8 cellular contexts compared by ENCODE assay signal in genomic region chr12:110743571-110744093, GRCh38. TPM values are rescaled to one million over a fixed set of nuclear protein-coding genes. Genes with fewer than 3 reads are reported as not detected.
A peak's percentile ranks its signal among the peaks of the same experiment; 100 is the strongest.
DNase-seq lines count a peak whose midpoint lies in the region; ATAC-seq, FAIRE-seq and TF ChIP-seq lines count a peak whose summit lies in the region.

No MANE protein-coding gene starts in this region.

- in situ Hi-C loops in IMR-90 (cut with MboI; ENCODE audit: low sequenced_read_pairs) (no loop called here), gastrocnemius medialis (cut with MboI; ENCODE audit: low sequenced_read_pairs in 4 of 4) (no loop called here)

- BruUV-seq in IMR-90 (replicated peaks; lab: Mats Ljungman, UMichigan), result no TSS peak

- peaks cover 47% of the 10 kb centered on the region for H3K4me1 ChIP-seq in BLaER1
- H3K4me1 ChIP-seq in IMR-90 (ENCODE audit: control insufficient read depth, insufficient read depth, low read length), result peaks cover 11% of the 10 kb centered on the region
- H3K4me1 ChIP-seq in gastrocnemius medialis, result peaks cover 41% of the 10 kb centered on the region in 2 donors

- H3K79me1 ChIP-seq in IMR-90 (ENCODE audit: low read depth in 1 of 2, low read length in 2 of 2), result peaks cover 0 to 12% of the 10 kb centered on the region in 2 experiments; a peak in 2 of 4 replicates

- H3K9ac ChIP-seq in BLaER1 (no peak overlapping the region), IMR-90 (ENCODE audit: low read depth, low read length) (peak overlapping the region; percentile 3; the same call in 1 of the 2 replicates)

- H3K27ac ChIP-seq in BLaER1 (peak overlapping the region; percentile 73), IMR-90 (ENCODE audit: insufficient read depth, low read length) (no peak overlapping the region), angular gyrus (ENCODE audit: low read depth, low read length) (peak overlapping the region; percentile 71), gastrocnemius medialis (peak overlapping the region; percentile 23 to 98 (median 94))

- H3K18ac ChIP-seq in IMR-90 (ENCODE audit: low read depth, low read length), result no peak overlapping the region

- H3K14ac ChIP-seq in IMR-90 (replicated peaks; ENCODE audit: low read depth, low read length), result no peak overlapping the region

- no peak overlapping the region for H2BK20ac ChIP-seq in IMR-90 (ENCODE audit: low read depth, low read length)

- no peak overlapping the region for H3K4ac ChIP-seq in IMR-90 (ENCODE audit: low read depth, low read length)

- POLR2A ChIA-PET in IMR-90 (lab: Charles Lee; ENCODE audit: unreplicated experiment), result no interaction called here

- FAIRE-seq in GM19239 (lab: Jason Lieb, UNC), result no peak

- H3K9me3 ChIP-seq in BLaER1 (no peaks in the 10 kb centered on the region), IMR-90 (ENCODE audit: control insufficient read depth, insufficient read depth, low read length) (no peaks in the 10 kb centered on the region), gastrocnemius medialis (no peaks in the 10 kb centered on the region)

- dilution Hi-C loops in IMR-90 (cut with HindIII; ENCODE audit: low sequenced_read_pairs, unreplicated experiment), result no loop called here

- H2BK120ac ChIP-seq in IMR-90 (ENCODE audit: low read depth, low read length), result no peak overlapping the region

- H2AK9ac ChIP-seq in IMR-90 (replicated peaks; ENCODE audit: low read depth, low read length, poor library complexity), result peak overlapping the region; percentile 55

- peaks cover 35% of the 10 kb centered on the region for H4K20me1 ChIP-seq in BLaER1
- peaks cover 39% of the 10 kb centered on the region for H4K20me1 ChIP-seq in IMR-90 (ENCODE audit: insufficient read depth, low read length)

- peak overlapping the region; percentile 90 for H2AFZ ChIP-seq in IMR-90 (replicated peaks; ENCODE audit: low read length, poor library complexity)

- peak overlapping the region; percentile 83 for H3K4me3 ChIP-seq in BLaER1
- H3K4me3 ChIP-seq in IMR-90 (ENCODE audit: insufficient read depth, low read depth, low read length), result peak overlapping the region; percentile 99; the same call in 1 of the 2 replicates
- H3K4me3 ChIP-seq in gastrocnemius medialis, result peak overlapping the region; percentile 92 to 100 (median 95)

- peaks cover 5% of the 10 kb centered on the region; the same call in 1 of the 2 replicates for H3K36me3 ChIP-seq in BLaER1
- no peaks in the 10 kb centered on the region for H3K36me3 ChIP-seq in IMR-90 (ENCODE audit: control insufficient read depth, insufficient read depth, low read length)
- H3K36me3 ChIP-seq in gastrocnemius medialis, result no peaks in the 10 kb centered on the region

- H2BK5ac ChIP-seq in IMR-90 (ENCODE audit: low read depth, low read length, poor library complexity, severe bottlenecking), result no peak overlapping the region

- DNase-seq in IMR-90 (no peak), iPS-NIHi7 (ENCODE audit: extremely low spot score) (peak; percentile 31), gastrocnemius medialis (peak; percentile 15 to 21), GM19239 (ENCODE audit: insufficient read length, low spot score) (no peak), NCI-H446 treated with DMSO at 0.1 percent for 48 hours (lab: John Stamatoyannopoulos, UW) (no peak), activated gamma-delta T cell treated with Interleukin-2 at 50 U/mL for 16 hours (no peak)

- ATAC-seq in IMR-90 (ENCODE audit: low read depth), result no peak
- no peak for ATAC-seq in gastrocnemius medialis

- H3K27me3 ChIP-seq in BLaER1, result no peaks in the 10 kb centered on the region
- H3K27me3 ChIP-seq in IMR-90 (ENCODE audit: control insufficient read depth, insufficient read depth, low read length), result no peaks in the 10 kb centered on the region
- no peaks in the 10 kb centered on the region for H3K27me3 ChIP-seq in gastrocnemius medialis

- H4K91ac ChIP-seq in IMR-90 (ENCODE audit: insufficient read depth, low read depth, low read length), result no peak overlapping the region

- 6% methylated on average over 16 of the region's 26 CpGs; no CpG with 5 or more reads in 1 of the 2 experiments for WGBS in IMR-90 (ENCODE audit: extremely low coverage in 2 of 2, insufficient read length in 1 of 2), 2 experiments

- intact Hi-C loops in IMR-90 (cut with micrococcal nuclease) (loop anchor here (1.0 to 5.0 kb wide), 2 partner anchors 131 to 145 kb away; partner anchors contain the start of gene TCTN1), gastrocnemius medialis (cut with DNase I; ENCODE audit: low total_unique reads) (loop anchor here (2.0 to 10.0 kb wide), 5 partner anchors 23 to 1029 kb away; partner anchors contain the start of genes FAM222A, RAD9B and VPS29)

- H4K8ac ChIP-seq in IMR-90 (ENCODE audit: low read depth in 2 of 2, low read length in 2 of 2), result peak overlapping the region; percentile 29 to 59; a peak in 3 of 4 replicates

- H3K4me2 ChIP-seq in BLaER1 (peak overlapping the region; percentile 74), IMR-90 (ENCODE audit: low read depth, low read length) (peak overlapping the region; percentile 98)

- no peak overlapping the region for H3K56ac ChIP-seq in IMR-90 (ENCODE audit: extremely low read depth, insufficient read depth, low read length)

- TF ChIP-seq POLR2A in IMR-90 (IDR thresholded peaks at IDR 0.05; ENCODE audit: low read depth, low read length), result no peak
- TF ChIP-seq POLR2A in gastrocnemius medialis (IDR thresholded peaks at IDR 0.05), result no peak

- H3K9me1 ChIP-seq in IMR-90 (ENCODE audit: insufficient read depth, low read length), result peaks cover 7% of the 10 kb centered on the region

- no peak overlapping the region for H2BK15ac ChIP-seq in IMR-90 (ENCODE audit: low read depth, low read length)

- H3K23ac ChIP-seq in IMR-90 (ENCODE audit: low read depth, low read length), result peak overlapping the region; percentile 29; the same call in 1 of the 2 replicates

- no peak overlapping the region; the same call in 1 of the 2 replicates for H4K5ac ChIP-seq in IMR-90 (ENCODE audit: low read depth, low read length)

- CTCF ChIA-PET in IMR-90 (lab: Yijun Ruan, JAX), result no interaction called here

- no peak for TF ChIP-seq RAD21 in IMR-90 (IDR thresholded peaks at IDR 0.05; ENCODE audit: low read length)

- TF ChIP-seq CTCF in IMR-90 (conservative IDR thresholded peaks at IDR 0.05; ENCODE audit: low read depth, low read length) (no peak), gastrocnemius medialis (IDR thresholded peaks at IDR 0.05 in 4 of 5, conservative IDR thresholded peaks at IDR 0.05 in 1 of 5) (no peak)

- H2AK5ac ChIP-seq in IMR-90 (ENCODE audit: low read depth, low read length), result no peak overlapping the region

TF ChIP-seq in IMR-90, 13 proteins besides CTCF, POLR2A, EP300 and RAD21:
- TF ChIP-seq MXI1 (IDR thresholded peaks at IDR 0.05; ENCODE audit: borderline replicate concordance, low read depth, low read length) (no peak), RCOR1 (IDR thresholded peaks at IDR 0.05; ENCODE audit: insufficient replicate concordance, low read length) (no peak), RFX5 (IDR thresholded peaks at IDR 0.05; ENCODE audit: low read depth, low read length) (no peak), BHLHE40 (IDR thresholded peaks at IDR 0.05; ENCODE audit: low read depth, low read length) (no peak), CEBPB (IDR thresholded peaks at IDR 0.05; ENCODE audit: low read depth, low read length) (0 out of 2 replicates have a peak, but pooled peaks have one; percentile 6), FOS (IDR thresholded peaks at IDR 0.05; ENCODE audit: low read depth, low read length) (no peak), ELK1 (IDR thresholded peaks at IDR 0.05; ENCODE audit: borderline replicate concordance, low read depth, low read length) (no peak), NFE2L2 (IDR thresholded peaks at IDR 0.05; ENCODE audit: low read depth, low read length) (no peak), USF2 (IDR thresholded peaks at IDR 0.05; ENCODE audit: low read depth, low read length) (no peak)

RNA-seq across cellular contexts. Expression of gene PPP1CC, which starts 0.9 kb away (rescaled TPM):
- total RNA-seq in IMR-90 (2012; rRNA removed) (126 and 169 TPM in 2 replicates), gastrocnemius medialis (100 to 1,000 TPM in 3 of 4 donors, 10 to 100 TPM in 1; 96.4 to 226 (median 154) TPM)
- 59.1 and 71.0 TPM in 2 replicates for polyA plus RNA-seq in IMR-90 (2012; rRNA removed)
- 36.4 and 45.1 TPM in 2 replicates for polyA plus RNA-seq in IMR-90 (2012; cell fraction: cytosol; rRNA removed)
- polyA plus RNA-seq in IMR-90 (2012; cell fraction: nucleus; rRNA removed; ENCODE audit: low replicate concordance), result 26.7 and 72.8 TPM in 2 replicates

RNA-seq across cellular contexts. Expression of gene HVCN1, which starts 54.7 kb away (rescaled TPM):
- total RNA-seq in IMR-90 (2012; rRNA removed) (1.4 and 2.0 TPM in 2 replicates), gastrocnemius medialis (1 to 10 TPM; 4.6 to 8.1 (median 5.8) TPM)
- polyA plus RNA-seq in IMR-90 (2012; rRNA removed), result 1.3 and 1.9 TPM in 2 replicates
- polyA plus RNA-seq in IMR-90 (2012; cell fraction: cytosol; rRNA removed), result 1.3 and 2.3 TPM in 2 replicates
- polyA plus RNA-seq in IMR-90 (2012; cell fraction: nucleus; rRNA removed; ENCODE audit: low replicate concordance), result 0.44 and 1.4 TPM in 2 replicates

Comparison
In these comparisons a context has a peak if more than half of its experiments do, and no peak if none do; other contexts are left out.
1. DNase-seq: peak in iPS-NIHi7 (single experiment) and gastrocnemius medialis (2 of 2); none in IMR-90 (single experiment), GM19239 (single experiment), NCI-H446 treated with DMSO at 0.1 percent for 48 hours (single experiment) and activated gamma-delta T cell treated with Interleukin-2 at 50 U/mL for 16 hours (single experiment).
2. Peak in every context shown above with its lines, with median percentiles within 50 percentile points of each other: H3K4me3 ChIP-seq.